In genomic region chr19:21568816-21569496, GRCh38 we compare ENCODE assay signal across 8 cellular contexts.
A peak's percentile ranks its signal among the peaks of the same experiment; 100 is the strongest.
DNase-seq lines count a peak whose midpoint lies in the region; ATAC-seq, FAIRE-seq and TF ChIP-seq lines count a peak whose summit lies in the region.

No MANE protein-coding gene starts in this region.

- H3K79me2 ChIP-seq in astrocyte (ENCODE audit: insufficient read depth, low read length) (no peaks in the 10 kb centered on the region), keratinocyte (ENCODE audit: control insufficient read depth, insufficient read depth, low read length) (no peaks in the 10 kb centered on the region)

- H3K36me3 ChIP-seq in astrocyte (ENCODE audit: insufficient read depth, low read length) (no peaks in the 10 kb centered on the region), keratinocyte (ENCODE audit: control insufficient read depth in 2 of 2, extremely low read depth in 1 of 2, insufficient read depth in 2 of 2, low read length in 2 of 2) (no peaks in the 10 kb centered on the region)

- DNase-seq in HFFc6 (peak; percentile 41), T-helper 17 cell (peak; percentile 55 to 69 (median 66)), astrocyte (ENCODE audit: low read depth) (peak; percentile 89), keratinocyte (ENCODE audit: low read depth, low spot score) (no peak), A172 (ENCODE audit: low spot score) (no peak), NCI-H1694 treated with DMSO at 0.1 percent for 48 hours (lab: John Stamatoyannopoulos, UW) (no peak)
- peak; percentile 34 to 64 for DNase-seq in stimulated activated CD4-positive, alpha-beta T cell treated with anti-CD3 and anti-CD28 coated beads, Interleukin-1b, Interleukin-23, amount 100 ng/mL, for 1 hour (ENCODE audit: low read depth in 2 of 2)

- H3K9ac ChIP-seq in astrocyte (ENCODE audit: low read length) (peak overlapping the region; percentile 68), keratinocyte (ENCODE audit: control insufficient read depth, extremely low read depth, insufficient read depth, low read length) (peak overlapping the region; percentile 32)

- H3K27me3 ChIP-seq in astrocyte (ENCODE audit: insufficient read depth, low read length), result no peaks in the 10 kb centered on the region
- no peaks in the 10 kb centered on the region for H3K27me3 ChIP-seq in keratinocyte (ENCODE audit: control insufficient read depth, extremely low read depth, insufficient read depth, low read length)

- H3K27ac Mint-ChIP-seq in HFFc6, result peak overlapping the region; percentile 68
- peak overlapping the region; percentile 97 for H3K27ac Mint-ChIP-seq in T-helper 17 cell
- no peak overlapping the region for H3K27ac Mint-ChIP-seq in astrocyte (ENCODE audit: unreplicated experiment)

- H3K27me3 Mint-ChIP-seq in HFFc6 (ENCODE audit: insufficient read depth) (no peaks in the 10 kb centered on the region; the same call in 1 of the 2 replicates), T-helper 17 cell (no peaks in the 10 kb centered on the region), astrocyte (ENCODE audit: low read depth, unreplicated experiment) (no peaks in the 10 kb centered on the region)

- H3K4me3 Mint-ChIP-seq in HFFc6 (peak overlapping the region; percentile 88), T-helper 17 cell (peak overlapping the region; percentile 93), astrocyte (ENCODE audit: unreplicated experiment) (no peak overlapping the region)

- H3K9me3 ChIP-seq in T-helper 17 cell (ENCODE audit: control insufficient read depth, low read length, poor library complexity, severe bottlenecking), result no peaks in the 10 kb centered on the region
- peaks cover 5% of the 10 kb centered on the region for H3K9me3 ChIP-seq in astrocyte (ENCODE audit: insufficient read depth, low read depth, low read length)
- peaks cover 10% of the 10 kb centered on the region for H3K9me3 ChIP-seq in keratinocyte (ENCODE audit: control insufficient read depth, low read depth, low read length)

- H3K4me2 ChIP-seq in astrocyte (ENCODE audit: low read length) (peak overlapping the region; percentile 67), keratinocyte (ENCODE audit: control insufficient read depth, extremely low read depth, insufficient read depth, low read depth, low read length) (no peak overlapping the region)

- H3K4me1 Mint-ChIP-seq in HFFc6 (ENCODE audit: low read depth), result no peaks in the 10 kb centered on the region
- H3K4me1 Mint-ChIP-seq in T-helper 17 cell, result no peaks in the 10 kb centered on the region
- H3K4me1 Mint-ChIP-seq in astrocyte (ENCODE audit: low read depth, unreplicated experiment), result no peaks in the 10 kb centered on the region

- no peak for TF ChIP-seq CTCF in HFFc6 (IDR thresholded peaks at IDR 0.05)
- no peak for TF ChIP-seq CTCF in astrocyte (IDR thresholded peaks at IDR 0.05; ENCODE audit: insufficient read depth, low read depth, low read length)
- TF ChIP-seq CTCF in keratinocyte (optimal IDR thresholded peaks at IDR 0.05 in 1 of 3, IDR thresholded peaks at IDR 0.05 in 1 of 3, conservative IDR thresholded peaks at IDR 0.05 in 1 of 3; ENCODE audit: extremely low read depth in 1 of 3, insufficient read depth in 2 of 3, low read length in 3 of 3), result no peak

- H3K9me3 Mint-ChIP-seq in HFFc6 (peaks cover 56% of the 10 kb centered on the region), astrocyte (ENCODE audit: unreplicated experiment) (peaks cover 10% of the 10 kb centered on the region)

- H3K4me1 ChIP-seq in astrocyte (ENCODE audit: insufficient read depth, low read length), result no peaks in the 10 kb centered on the region
- H3K4me1 ChIP-seq in keratinocyte (ENCODE audit: control insufficient read depth, extremely low read depth, insufficient read depth, low read length), result no peaks in the 10 kb centered on the region

- H3K4me3 ChIP-seq in astrocyte (ENCODE audit: insufficient read depth, low read depth, low read length) (peak overlapping the region; percentile 50), keratinocyte (ENCODE audit: control insufficient read depth in 2 of 3, extremely low read depth in 1 of 3, insufficient read depth in 2 of 3, low read depth in 1 of 3, low read length in 3 of 3) (peak overlapping the region; percentile 19 to 45 (median 26))

- H3K36me3 Mint-ChIP-seq in HFFc6 (ENCODE audit: low read depth), result peaks cover 6% of the 10 kb centered on the region; the same call in 1 of the 2 replicates
- no peaks in the 10 kb centered on the region for H3K36me3 Mint-ChIP-seq in T-helper 17 cell (ENCODE audit: low read depth)
- H3K36me3 Mint-ChIP-seq in astrocyte (ENCODE audit: low read depth, unreplicated experiment), result no peaks in the 10 kb centered on the region

- H4K20me1 ChIP-seq in astrocyte (ENCODE audit: insufficient read depth, low read length) (no peaks in the 10 kb centered on the region), keratinocyte (ENCODE audit: control insufficient read depth, extremely low read depth, insufficient read depth, low read length) (no peaks in the 10 kb centered on the region)

- dilution Hi-C loops in keratinocyte (cut with MboI; ENCODE audit: extremely low pct_ligation_motif_present, low sequenced_read_pairs), result no loop called here

- no peaks in the 10 kb centered on the region for H3K9me1 ChIP-seq in keratinocyte (ENCODE audit: control insufficient read depth, extremely low read depth, insufficient read depth, low read length)

- peak; percentile 98 for ATAC-seq in T-helper 17 cell
- ATAC-seq in GM21737 (IDR thresholded peaks at IDR 0.05; ENCODE audit: unreplicated experiment), result no peak

- FAIRE-seq in astrocyte (lab: Jason Lieb, UNC) (no peak), keratinocyte (lab: Jason Lieb, UNC) (no peak)

- peak overlapping the region; percentile 78 for H2AFZ ChIP-seq in astrocyte (ENCODE audit: low read depth, low read length)
- H2AFZ ChIP-seq in keratinocyte (ENCODE audit: control insufficient read depth, low read length), result peak overlapping the region; percentile 42

- no peak overlapping the region for H3K27ac ChIP-seq in astrocyte (ENCODE audit: low read depth, low read length)
- H3K27ac ChIP-seq in keratinocyte (ENCODE audit: control insufficient read depth, insufficient read depth, low read length), result no peak overlapping the region

Comparison
In these comparisons a context has a peak if more than half of its experiments do, and no peak if none do; other contexts are left out.
1. DNase-seq: peak in HFFc6 (single experiment), T-helper 17 cell (3 of 3), astrocyte (single experiment) and stimulated activated CD4-positive, alpha-beta T cell treated with anti-CD3 and anti-CD28 coated beads, Interleukin-1b, Interleukin-23, amount 100 ng/mL, for 1 hour (2 of 2); none in keratinocyte (single experiment), A172 (single experiment) and NCI-H1694 treated with DMSO at 0.1 percent for 48 hours (single experiment).